In genomic region chr5:6591671-6592288, GRCh38 we compare ENCODE assay signal across 3 cellular contexts.
TF ChIP-seq lines count a peak whose summit lies in the region.

No MANE protein-coding gene starts in this region.

TF ChIP-seq in liver, 16 proteins besides CTCF, POLR2A, EP300 and RAD21:
- TF ChIP-seq EGR1 (IDR thresholded peaks at IDR 0.05; ENCODE audit: low read depth in 2 of 2) (no peak), REST (IDR thresholded peaks at IDR 0.05) (no peak), SP1 (IDR thresholded peaks at IDR 0.05) (no peak), HNF4A (conservative IDR thresholded peaks at IDR 0.05) (no peak), RXRA (IDR thresholded peaks at IDR 0.05) (no peak)

TF ChIP-seq in HepG2, 621 proteins besides CTCF, POLR2A, EP300 and RAD21:
- TF ChIP-seq, protein P1, sequence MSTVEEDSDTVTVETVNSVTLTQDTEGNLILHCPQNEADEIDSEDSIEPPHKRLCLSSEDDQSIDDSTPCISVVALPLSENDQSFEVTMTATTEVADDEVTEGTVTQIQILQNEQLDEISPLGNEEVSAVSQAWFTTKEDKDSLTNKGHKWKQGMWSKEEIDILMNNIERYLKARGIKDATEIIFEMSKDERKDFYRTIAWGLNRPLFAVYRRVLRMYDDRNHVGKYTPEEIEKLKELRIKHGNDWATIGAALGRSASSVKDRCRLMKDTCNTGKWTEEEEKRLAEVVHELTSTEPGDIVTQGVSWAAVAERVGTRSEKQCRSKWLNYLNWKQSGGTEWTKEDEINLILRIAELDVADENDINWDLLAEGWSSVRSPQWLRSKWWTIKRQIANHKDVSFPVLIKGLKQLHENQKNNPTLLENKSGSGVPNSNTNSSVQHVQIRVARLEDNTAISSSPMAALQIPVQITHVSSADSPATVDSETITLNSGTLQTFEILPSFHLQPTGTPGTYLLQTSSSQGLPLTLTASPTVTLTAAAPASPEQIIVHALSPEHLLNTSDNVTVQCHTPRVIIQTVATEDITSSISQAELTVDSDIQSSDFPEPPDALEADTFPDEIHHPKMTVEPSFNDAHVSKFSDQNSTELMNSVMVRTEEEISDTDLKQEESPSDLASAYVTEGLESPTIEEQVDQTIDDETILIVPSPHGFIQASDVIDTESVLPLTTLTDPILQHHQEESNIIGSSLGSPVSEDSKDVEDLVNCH (CRISPR knock-in tag; IDR thresholded peaks at IDR 0.05), result no peak
- TF ChIP-seq ZFYVE20 (CRISPR knock-in tag; IDR thresholded peaks at IDR 0.05; ENCODE audit: borderline replicate concordance, low read depth), result no peak

TF ChIP-seq in K562, 482 proteins besides CTCF, POLR2A, EP300 and RAD21:
- TF ChIP-seq DDX20 (tag; IDR thresholded peaks at IDR 0.05; ENCODE audit: low read depth) (no peak), REST (CRISPR knock-in tag; IDR thresholded peaks at IDR 0.05; ENCODE audit: low read depth) (peak; percentile 76; the same call in 1 of the 2 replicates), LEF1 (IDR thresholded peaks at IDR 0.05) (no peak), ZNF551 (CRISPR knock-in tag; IDR thresholded peaks at IDR 0.05) (no peak), CAMTA2 (CRISPR knock-in tag; conservative IDR thresholded peaks at IDR 0.05) (no peak), TAF9B (IDR thresholded peaks at IDR 0.05; ENCODE audit: partially characterized antibody) (no peak), TFAP4 (CRISPR knock-in tag; IDR thresholded peaks at IDR 0.05; ENCODE audit: borderline replicate concordance) (peak; percentile 58; the same call in 1 of the 2 replicates), TAL1 (IDR thresholded peaks at IDR 0.05) (0 out of 2 replicates have a peak, but pooled peaks have one; percentile 26), TCF3 (CRISPR knock-in tag; IDR thresholded peaks at IDR 0.05) (peak; percentile 40; the same call in 1 of the 2 replicates), FOS (IDR thresholded peaks at IDR 0.05; ENCODE audit: extremely low read depth, insufficient read length) (no peak), EHMT2 (IDR thresholded peaks at IDR 0.05) (peak; percentile 94), GTF2A2 (tag; IDR thresholded peaks at IDR 0.05) (no peak), SIN3A (IDR thresholded peaks at IDR 0.05; ENCODE audit: borderline replicate concordance in 2 of 2, control insufficient read depth in 1 of 2, low read depth in 2 of 2, low read length in 2 of 2) (0 out of 4 replicates have a peak, but pooled peaks of 1 of the 2 experiments have one; percentile 25), GATA2 (CRISPR knock-in tag; IDR thresholded peaks at IDR 0.05) (peak; percentile 31; the same call in 1 of the 2 replicates), TRIM24 (IDR thresholded peaks at IDR 0.05) (peak; percentile 42 to 56; a peak in 2 of 4 replicates), CBFA2T3 (IDR thresholded peaks at IDR 0.05) (peak; percentile 57), CBFA2T2 (conservative IDR thresholded peaks at IDR 0.05) (peak; percentile 26), RBM22 (IDR thresholded peaks at IDR 0.05; ENCODE audit: low read depth, low read length, poor library complexity, severe bottlenecking) (no peak), MIER1 (IDR thresholded peaks at IDR 0.05; ENCODE audit: low read depth) (peak; percentile 87), ARID1B (IDR thresholded peaks at IDR 0.05) (0 out of 2 replicates have a peak, but pooled peaks have one; percentile 29), CREB1 (IDR thresholded peaks at IDR 0.05) (no peak), CREB1 (CRISPR knock-in tag; IDR thresholded peaks at IDR 0.05) (no peak), MEIS2 (IDR thresholded peaks at IDR 0.05; ENCODE audit: partially characterized antibody) (peak; percentile 8), TAF15 (IDR thresholded peaks at IDR 0.05; ENCODE audit: low read depth, low read length) (no peak), ZNF143 (CRISPR knock-in tag; IDR thresholded peaks at IDR 0.05) (no peak), CEBPB (tag; IDR thresholded peaks at IDR 0.05) (no peak), CXXC5 (CRISPR knock-in tag; IDR thresholded peaks at IDR 0.05) (peak; percentile 33; the same call in 1 of the 2 replicates), SMAD4 (CRISPR knock-in tag; conservative IDR thresholded peaks at IDR 0.05) (0 out of 2 replicates have a peak, but pooled peaks have one; percentile 38)
